ENCODE assay signal across 12 cellular contexts in the genomic region with DNA sequence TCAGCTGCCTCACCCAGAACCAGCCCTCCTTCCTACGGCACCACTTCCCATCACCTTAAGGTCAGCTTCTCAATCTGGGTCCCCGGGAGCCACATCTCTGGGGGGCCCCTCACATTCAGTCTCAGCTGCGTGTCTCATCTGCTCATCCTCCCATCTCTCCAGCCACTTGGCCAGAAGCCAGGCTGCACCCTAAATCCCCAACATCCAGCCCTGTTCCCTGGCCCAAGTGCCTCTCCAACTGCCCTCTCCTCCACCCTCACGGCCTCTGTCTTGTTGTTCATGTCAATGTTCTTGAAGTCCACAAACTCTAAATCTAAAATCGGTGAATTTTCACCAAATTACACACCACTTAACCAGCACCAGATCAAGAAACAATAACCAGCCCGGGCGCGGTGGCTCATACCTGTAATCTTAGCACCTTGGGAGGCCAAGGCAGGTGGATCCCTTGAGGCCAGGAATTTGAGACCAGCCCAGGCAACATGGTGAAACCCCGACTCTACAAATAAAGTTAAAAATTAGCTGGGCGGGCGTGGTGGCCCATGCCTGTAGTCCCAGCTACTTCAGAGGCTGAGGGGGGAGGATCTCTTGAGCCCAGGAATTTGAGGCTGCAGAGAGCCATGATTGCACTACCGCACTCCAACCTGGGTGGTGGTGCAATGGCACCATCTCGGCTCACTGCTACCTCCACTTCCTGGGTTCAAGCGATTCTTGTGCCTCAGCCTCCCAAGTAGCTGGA. TPM values are rescaled to one million over a fixed set of nuclear protein-coding genes. Genes with fewer than 3 reads are reported as not detected.
A peak's percentile ranks its signal among the peaks of the same experiment; 100 is the strongest.
DNase-seq lines count a peak whose midpoint lies in the region; ATAC-seq and TF ChIP-seq lines count a peak whose summit lies in the region.
"Had no signal": no experiment of that assay in that cellular context is flagged by ENCODE, and none has a peak within 500 bp of the region (broad histone marks: within the 10 kb centered on the region; RNA-seq: fewer than 3 reads in every experiment).

No MANE protein-coding gene starts in this region.

- no peak overlapping the region for H3K4me2 ChIP-seq in osteoblast (ENCODE audit: insufficient read depth, low read length)

- H3K36me3 ChIP-seq in esophagus (ENCODE audit: control insufficient read depth in 2 of 2, insufficient read depth in 2 of 2, low read length in 1 of 2): no peaks in the 10 kb centered on the region
- no peaks in the 10 kb centered on the region for H3K36me3 ChIP-seq in osteoblast (ENCODE audit: insufficient read depth, low read length)
- H3K36me3 ChIP-seq in upper lobe of left lung: peaks cover 0 to 7% (median 0%) of the 10 kb centered on the region in 4 donors

- no peak for TF ChIP-seq POLR2A in upper lobe of left lung (IDR thresholded peaks at IDR 0.05)

- no peak overlapping the region for H3K4me3 ChIP-seq in esophagus (ENCODE audit: low read depth in 1 of 2, low read length in 2 of 2)
- H3K4me3 ChIP-seq in osteoblast (ENCODE audit: insufficient read depth, low read length): no peak overlapping the region
- no peak overlapping the region for H3K4me3 ChIP-seq in upper lobe of left lung

- CTCF ChIA-PET in activated naive CD4-positive, alpha-beta T cell treated with anti-CD3 and anti-CD28 coated beads, Interleukin-2, amount 10 ng/mL, durations not matched to agents 7 days and 5 days (lab: Charles Lee): no interaction called here

- peaks cover 13 to 22% of the 10 kb centered on the region in 2 donors for H3K4me1 ChIP-seq in esophagus (ENCODE audit: control insufficient read depth in 2 of 2, insufficient read depth in 2 of 2, low read length in 1 of 2)
- peaks cover 42% of the 10 kb centered on the region for H3K4me1 ChIP-seq in osteoblast (ENCODE audit: insufficient read depth, low read length)
- H3K4me1 ChIP-seq in upper lobe of left lung: peaks cover 29 to 47% (median 40%) of the 10 kb centered on the region in 4 donors

- no peaks in the 10 kb centered on the region for H3K9me3 Mint-ChIP-seq in activated naive CD4-positive, alpha-beta T cell treated with anti-CD3 and anti-CD28 coated beads, Interleukin-2, amount 10 ng/mL, durations not matched to agents 7 days and 5 days
- no peaks in the 10 kb centered on the region for H3K9me3 Mint-ChIP-seq in mesothelial cell of epicardium

- H3K79me2 ChIP-seq in osteoblast (ENCODE audit: insufficient read depth, low read length): no peaks in the 10 kb centered on the region

- H3K27ac ChIP-seq in esophagus (ENCODE audit: low read depth in 2 of 2, low read length in 1 of 2) (peak overlapping the region; percentile 56 to 75), osteoblast (ENCODE audit: low read depth, low read length) (no peak overlapping the region), upper lobe of left lung (peak overlapping the region; percentile 27 to 88 (median 84))

- H3K27me3 ChIP-seq in esophagus (ENCODE audit: control insufficient read depth in 1 of 2, insufficient read depth in 2 of 2, low read length in 2 of 2) (no peaks in the 10 kb centered on the region), osteoblast (ENCODE audit: insufficient read depth, low read length) (no peaks in the 10 kb centered on the region), upper lobe of left lung (no peaks in the 10 kb centered on the region)

- peak overlapping the region; percentile 29 for H3K27ac Mint-ChIP-seq in activated naive CD4-positive, alpha-beta T cell treated with anti-CD3 and anti-CD28 coated beads, Interleukin-2, amount 10 ng/mL, durations not matched to agents 7 days and 5 days
- no peak overlapping the region for H3K27ac Mint-ChIP-seq in mesothelial cell of epicardium

- WGBS in esophagus, 2 donors: 76 to 79% methylated on average over 14 of the region's 14 CpGs
- WGBS in upper lobe of left lung, 2 donors: 86 to 92% methylated on average over 14 of the region's 14 CpGs

- TF ChIP-seq CTCF in osteoblast (IDR thresholded peaks at IDR 0.05; ENCODE audit: extremely low read depth, low read depth, low read length): no peak
- TF ChIP-seq CTCF in upper lobe of left lung (IDR thresholded peaks at IDR 0.05): no peak
- TF ChIP-seq CTCF in mesothelial cell of epicardium (IDR thresholded peaks at IDR 0.05; ENCODE audit: unreplicated experiment): no peak

- TF ChIP-seq EP300 in upper lobe of left lung (IDR thresholded peaks at IDR 0.05): no peak

- H3K9me3 ChIP-seq in esophagus (ENCODE audit: control insufficient read depth in 2 of 2, insufficient read depth in 1 of 2, low read depth in 1 of 2, low read length in 1 of 2): no peaks in the 10 kb centered on the region
- H3K9me3 ChIP-seq in osteoblast (ENCODE audit: low read depth, low read length): no peaks in the 10 kb centered on the region
- H3K9me3 ChIP-seq in upper lobe of left lung: no peaks in the 10 kb centered on the region

- H3K4me1 Mint-ChIP-seq in activated naive CD4-positive, alpha-beta T cell treated with anti-CD3 and anti-CD28 coated beads, Interleukin-2, amount 10 ng/mL, durations not matched to agents 7 days and 5 days: no peaks in the 10 kb centered on the region
- peaks cover 23% of the 10 kb centered on the region for H3K4me1 Mint-ChIP-seq in mesothelial cell of epicardium

- no peaks in the 10 kb centered on the region for H3K36me3 Mint-ChIP-seq in activated naive CD4-positive, alpha-beta T cell treated with anti-CD3 and anti-CD28 coated beads, Interleukin-2, amount 10 ng/mL, durations not matched to agents 7 days and 5 days
- no peaks in the 10 kb centered on the region for H3K36me3 Mint-ChIP-seq in mesothelial cell of epicardium

- H2AFZ ChIP-seq in osteoblast (ENCODE audit: low read length): no peak overlapping the region

- ATAC-seq in upper lobe of left lung (ENCODE audit: low FRiP score in 2 of 2): no peak
- ATAC-seq in GM18511 (IDR thresholded peaks at IDR 0.05; ENCODE audit: unreplicated experiment): no peak

- H3K4me3 Mint-ChIP-seq in activated naive CD4-positive, alpha-beta T cell treated with anti-CD3 and anti-CD28 coated beads, Interleukin-2, amount 10 ng/mL, durations not matched to agents 7 days and 5 days: no peak overlapping the region
- H3K4me3 Mint-ChIP-seq in mesothelial cell of epicardium: no peak overlapping the region

- no peak for DNase-seq in activated naive CD4-positive, alpha-beta T cell treated with anti-CD3 and anti-CD28 coated beads, Interleukin-2, amount 10 ng/mL, durations not matched to agents 7 days and 5 days
- no peak for DNase-seq in activated naive CD4-positive, alpha-beta T cell treated with anti-CD3 and anti-CD28 coated beads, Interleukin-2, amount 50 U/mL, for 16 hours
- peak; percentile 14 for DNase-seq in osteoblast (ENCODE audit: insufficient read length, low spot score, missing footprints)
- no peak for DNase-seq in upper lobe of left lung
- DNase-seq in DMS153 (lab: John Stamatoyannopoulos, UW): no peak
- DNase-seq in mesothelial cell of epicardium (ENCODE audit: low spot score in 2 of 2, unreplicated experiment in 2 of 2): no peak
- DNase-seq: activated CD4-positive, alpha-beta T cell treated with anti-CD3 and anti-CD28 coated beads for 4 hours; GOT3; NCI-H146 had no signal

- H4K20me1 ChIP-seq in osteoblast (ENCODE audit: insufficient read depth, low read length): no peaks in the 10 kb centered on the region

- H3K27me3 Mint-ChIP-seq in activated naive CD4-positive, alpha-beta T cell treated with anti-CD3 and anti-CD28 coated beads, Interleukin-2, amount 10 ng/mL, durations not matched to agents 7 days and 5 days: peaks cover 34% of the 10 kb centered on the region
- H3K27me3 Mint-ChIP-seq in mesothelial cell of epicardium (ENCODE audit: low read depth): peaks cover 2% of the 10 kb centered on the region

RNA-seq across cellular contexts. Expression of a gene that starts 33.7 kb away (rescaled TPM):
- polyA plus RNA-seq in esophagus: 10 to 100 TPM; 19.3 to 50.3 TPM
- total RNA-seq in osteoblast: 19.9 and 24.2 TPM in 2 replicates
- 10 to 100 TPM in 5 of 6 donors, 1 to 10 TPM in 1; 7.7 to 30.0 (median 16.1) TPM for total RNA-seq in upper lobe of left lung
- total RNA-seq in mesothelial cell of epicardium: 0.67 to 0.84 TPM (median 0.82 TPM) in 3 replicates
- polyA plus RNA-seq: neural cell had no signal

RNA-seq across cellular contexts. Expression of a gene that starts 37.7 kb away (rescaled TPM):
- 100 to 1,000 TPM in 1 of 2 donors, 10 to 100 TPM in 1; 52.7 to 112 TPM for polyA plus RNA-seq in esophagus
- total RNA-seq in osteoblast (84.3 and 86.9 TPM in 2 replicates), upper lobe of left lung (100 to 1,000 TPM in 5 of 6 donors, 10 to 100 TPM in 1; 79.6 to 265 (median 220) TPM), mesothelial cell of epicardium (94.7 to 102 TPM (median 99.0 TPM) in 3 replicates)

RNA-seq across cellular contexts. Expression of a gene that starts 46.5 kb away (rescaled TPM):
- under 1 TPM in 1 of 2 donors, not detected in 1; 0.31 TPM for polyA plus RNA-seq in esophagus
- 0.72 and 1.2 TPM in 2 replicates for total RNA-seq in osteoblast
- 1 to 10 TPM in 1 of 6 donors, under 1 TPM in 2, not detected in 3; 0.44 to 1.2 (median 0.78) TPM for total RNA-seq in upper lobe of left lung
- total RNA-seq in mesothelial cell of epicardium: 1.3 to 1.7 TPM (median 1.5 TPM) in 3 replicates
- polyA plus RNA-seq: neural cell had no signal
